22 cellular contexts compared by ENCODE assay signal in genomic region chr6:100117680-100118079, GRCh38.
"Had no signal": no experiment of that assay in that cellular context is flagged by ENCODE, and none has a peak within 500 bp of the region (broad histone marks: within the 10 kb centered on the region; RNA-seq: fewer than 3 reads in every experiment).

No MANE protein-coding gene starts in this region.

- H3K9me3 ChIP-seq: lower lobe of right lung, ovary, psoas muscle, sigmoid colon, suprapubic skin, transverse colon, upper lobe of right lung, uterus had no signal

- DNase-seq: dermis blood vessel endothelial cell; effector memory CD8-positive, alpha-beta T cell; hypothalamus; immature natural killer cell; left ventricle myocardium superior; lower lobe of right lung; natural killer cell; occipital lobe; ovary; posterior cingulate gyrus; psoas muscle; right cardiac atrium; sigmoid colon; stimulated activated CD4-positive, alpha-beta T cell treated with anti-CD3 and anti-CD28 coated beads, Interleukin-2, amount 100 ng/mL, for 24 hours; stimulated activated CD4-positive, alpha-beta T cell treated with anti-CD3 and anti-CD28 coated beads, Interleukin-4, amount 100 ng/mL, for 24 hours; transverse colon; upper lobe of right lung; uterus had no signal

- H3K27me3 Mint-ChIP-seq: stimulated activated memory B cell treated with anti-CD40 and anti-IgM and Interleukin-4, amounts not matched to agents 10 μg/mL and 1 μg/mL and 100 μg/mL, for 72 hours had no signal

- H3K4me1 Mint-ChIP-seq: immature natural killer cell; natural killer cell; stimulated activated memory B cell treated with anti-CD40 and anti-IgM and Interleukin-4, amounts not matched to agents 10 μg/mL and 1 μg/mL and 100 μg/mL, for 72 hours had no signal

- H3K27me3 ChIP-seq: ovary, sigmoid colon, suprapubic skin, uterus had no signal

- H3K4me3 Mint-ChIP-seq: effector memory CD8-positive, alpha-beta T cell; immature natural killer cell; natural killer cell; stimulated activated memory B cell treated with anti-CD40 and anti-IgM and Interleukin-4, amounts not matched to agents 10 μg/mL and 1 μg/mL and 100 μg/mL, for 72 hours; stimulated activated naive CD8-positive, alpha-beta T cell treated with anti-CD3 and anti-CD28 coated beads, Interleukin-15, Interleukin-2, amounts not matched to agents 100 ng/mL and 50 ng/mL, for 24 hours had no signal

- H3K4me3 ChIP-seq: coronary artery, lower lobe of right lung, ovary, psoas muscle, sigmoid colon, suprapubic skin, transverse colon, upper lobe of right lung, uterus had no signal

- H3K9me3 Mint-ChIP-seq: effector memory CD8-positive, alpha-beta T cell; natural killer cell; stimulated activated memory B cell treated with anti-CD40 and anti-IgM and Interleukin-4, amounts not matched to agents 10 μg/mL and 1 μg/mL and 100 μg/mL, for 72 hours; stimulated activated naive CD8-positive, alpha-beta T cell treated with anti-CD3 and anti-CD28 coated beads, Interleukin-15, Interleukin-2, amounts not matched to agents 100 ng/mL and 50 ng/mL, for 24 hours had no signal

- H3K4me1 ChIP-seq: lower lobe of right lung, psoas muscle, sigmoid colon, suprapubic skin, transverse colon, upper lobe of right lung, uterus had no signal

- H3K36me3 ChIP-seq: lower lobe of right lung, ovary, sigmoid colon, suprapubic skin, transverse colon, upper lobe of right lung, uterus had no signal

- ATAC-seq: effector memory CD8-positive, alpha-beta T cell; left ventricle myocardium superior; lower lobe of right lung; natural killer cell; right cardiac atrium; stimulated activated memory B cell treated with anti-CD40 and anti-IgM and Interleukin-4, amounts not matched to agents 10 μg/mL and 1 μg/mL and 100 μg/mL, for 72 hours; upper lobe of right lung had no signal

- H3K36me3 Mint-ChIP-seq: immature natural killer cell; natural killer cell; stimulated activated memory B cell treated with anti-CD40 and anti-IgM and Interleukin-4, amounts not matched to agents 10 μg/mL and 1 μg/mL and 100 μg/mL, for 72 hours had no signal

- H3K27ac ChIP-seq: coronary artery, lower lobe of right lung, ovary, psoas muscle, sigmoid colon, suprapubic skin, transverse colon, upper lobe of right lung, uterus had no signal

- H3K27ac Mint-ChIP-seq: effector memory CD8-positive, alpha-beta T cell; immature natural killer cell; natural killer cell; stimulated activated memory B cell treated with anti-CD40 and anti-IgM and Interleukin-4, amounts not matched to agents 10 μg/mL and 1 μg/mL and 100 μg/mL, for 72 hours; stimulated activated naive CD8-positive, alpha-beta T cell treated with anti-CD3 and anti-CD28 coated beads, Interleukin-15, Interleukin-2, amounts not matched to agents 100 ng/mL and 50 ng/mL, for 24 hours had no signal
